19 cellular contexts compared by ENCODE assay signal in the genomic region with DNA sequence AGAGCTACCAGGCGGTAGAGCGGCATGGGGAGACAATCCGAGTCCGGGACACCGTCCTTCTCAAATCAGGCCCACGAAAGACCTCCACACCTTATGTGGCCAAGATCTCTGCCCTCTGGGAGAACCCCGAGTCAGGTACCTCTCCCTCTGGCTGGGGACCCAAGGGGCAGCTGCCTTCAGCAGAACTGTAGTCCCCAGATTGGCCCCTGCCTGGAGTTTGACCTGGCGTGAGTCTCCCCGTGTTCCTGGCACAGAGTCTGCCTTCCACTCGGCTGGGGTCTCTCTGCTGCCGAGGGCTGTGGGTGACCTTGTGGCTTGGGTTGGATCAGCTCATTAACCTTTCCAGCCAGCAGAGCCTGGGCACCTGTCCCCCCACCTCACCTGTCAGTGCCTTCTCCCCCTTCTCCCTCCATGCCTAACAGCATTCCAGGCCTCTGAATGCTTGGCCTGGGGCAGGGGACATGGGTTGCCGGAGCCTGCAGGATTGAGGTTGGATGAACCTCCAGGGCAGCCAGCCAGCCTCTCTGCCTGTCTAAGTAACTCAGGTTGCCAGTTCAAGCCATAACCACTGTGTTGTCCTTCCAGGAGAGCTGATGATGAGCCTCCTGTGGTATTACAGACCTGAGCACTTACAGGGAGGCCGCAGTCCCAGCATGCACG. TPM values are rescaled to one million over a fixed set of nuclear protein-coding genes. Genes with fewer than 3 reads are reported as not detected.
DNase-seq lines count a peak whose midpoint lies in the region; ATAC-seq and TF ChIP-seq lines count a peak whose summit lies in the region.
"Had no signal": no experiment of that assay in that cellular context is flagged by ENCODE, and none has a peak within 500 bp of the region (broad histone marks: within the 10 kb centered on the region; RNA-seq: fewer than 3 reads in every experiment).

No MANE protein-coding gene starts in this region.

- ATAC-seq in WTC11 = no peak
- ATAC-seq: Right ventricle myocardium inferior had no signal

- H3K36me3 ChIP-seq in spleen = peaks cover 0 to 87% (median 65%) of the 10 kb centered on the region in 6 donors
- peaks cover 50% of the 10 kb centered on the region for H3K36me3 ChIP-seq in endodermal cell (ENCODE audit: control insufficient read depth, insufficient read depth, low read length)

- H3K4me3 ChIP-seq in spleen (no peak overlapping the region), endodermal cell (ENCODE audit: low read length) (no peak overlapping the region)
- H3K4me3 ChIP-seq: Peyer's patch had no signal

- no peak overlapping the region for H3K9ac ChIP-seq in endodermal cell (ENCODE audit: extremely low read depth, low read length, poor library complexity, severe bottlenecking)

- H3K27me3 Mint-ChIP-seq in WTC11 (ENCODE audit: low read depth) = no peaks in the 10 kb centered on the region
- H3K27me3 Mint-ChIP-seq in glutamatergic neuron (ENCODE audit: unreplicated experiment) = peaks cover 6% of the 10 kb centered on the region
- no peaks in the 10 kb centered on the region for H3K27me3 Mint-ChIP-seq in endodermal cell (ENCODE audit: insufficient read depth)
- H3K27me3 Mint-ChIP-seq in CD14-positive monocyte (ENCODE audit: low read depth in 3 of 3) = peaks cover 0 to 3% (median 0%) of the 10 kb centered on the region in 3 donors
- H3K27me3 Mint-ChIP-seq: CD4-positive, alpha-beta T cell had no signal

- H3K27ac ChIP-seq in RWPE1 (no peak overlapping the region), spleen (no peak overlapping the region), endodermal cell (ENCODE audit: low read depth, low read length) (no peak overlapping the region)
- H3K27ac ChIP-seq: Peyer's patch had no signal

- H3K4me1 ChIP-seq in spleen (no peaks in the 10 kb centered on the region), endodermal cell (ENCODE audit: control insufficient read depth, insufficient read depth, low read length) (no peaks in the 10 kb centered on the region)
- H3K4me1 ChIP-seq: Caco-2, Peyer's patch had no signal

- no peaks in the 10 kb centered on the region for H3K4me1 Mint-ChIP-seq in WTC11
- H3K4me1 Mint-ChIP-seq in glutamatergic neuron (ENCODE audit: low read depth, unreplicated experiment) = peaks cover 1% of the 10 kb centered on the region
- no peaks in the 10 kb centered on the region for H3K4me1 Mint-ChIP-seq in endodermal cell
- peaks cover 6% of the 10 kb centered on the region for H3K4me1 Mint-ChIP-seq in CD14-positive monocyte

- no peak overlapping the region for H3K27ac Mint-ChIP-seq in WTC11
- H3K27ac Mint-ChIP-seq in glutamatergic neuron (ENCODE audit: unreplicated experiment) = no peak overlapping the region
- H3K27ac Mint-ChIP-seq in endodermal cell = no peak overlapping the region
- no peak overlapping the region for H3K27ac Mint-ChIP-seq in CD14-positive monocyte

- no peaks in the 10 kb centered on the region for H3K9me3 ChIP-seq in spleen
- no peaks in the 10 kb centered on the region for H3K9me3 ChIP-seq in endodermal cell (ENCODE audit: control insufficient read depth, low read length)
- H3K9me3 ChIP-seq: Caco-2, Peyer's patch had no signal

- TF ChIP-seq CTCF in RWPE1 (conservative IDR thresholded peaks at IDR 0.05; ENCODE audit: low read depth) (no peak), WTC11 (IDR thresholded peaks at IDR 0.05) (no peak), glutamatergic neuron (IDR thresholded peaks at IDR 0.05; ENCODE audit: partially characterized antibody, unreplicated experiment) (no peak), spleen (IDR thresholded peaks at IDR 0.05 in 8 of 11, conservative IDR thresholded peaks at IDR 0.05 in 3 of 11) (no peak), endodermal cell (conservative IDR thresholded peaks at IDR 0.05) (no peak), CD14-positive monocyte (IDR thresholded peaks at IDR 0.05) (no peak)

- intact Hi-C loops in spleen (cut with DNase I; ENCODE audit: low total_unique reads) = no loop called here
- intact Hi-C loops in CD14-positive monocyte (cut with micrococcal nuclease) = no loop called here

- DNase-seq in RWPE1 (ENCODE audit: low spot score) (peak; percentile 59), WTC11 (ENCODE audit: low spot score) (no peak), glutamatergic neuron (no peak), spleen (peak; percentile 62), hippocampal formation (lab: John Stamatoyannopoulos, UW) (no peak), endodermal cell (no peak), CD14-positive monocyte (ENCODE audit: low spot score) (no peak)
- DNase-seq: Caco-2; CD4-positive, alpha-beta T cell; DND-41; H7; Kasumi-1; NCI-H1048; NCI-H1417 treated with DMSO at 0.1 percent for 48 hours; NCI-H187; NCI-H446; NCI-H526 had no signal

- H3K36me3 Mint-ChIP-seq in WTC11 (peaks cover 39% of the 10 kb centered on the region), glutamatergic neuron (ENCODE audit: unreplicated experiment) (no peaks in the 10 kb centered on the region), endodermal cell (ENCODE audit: low read depth) (peaks cover 46% of the 10 kb centered on the region), CD14-positive monocyte (peaks cover 46 to 74% of the 10 kb centered on the region in 2 donors)

- no peaks in the 10 kb centered on the region for H3K9me3 Mint-ChIP-seq in WTC11
- no peaks in the 10 kb centered on the region for H3K9me3 Mint-ChIP-seq in glutamatergic neuron (ENCODE audit: unreplicated experiment)
- no peaks in the 10 kb centered on the region for H3K9me3 Mint-ChIP-seq in endodermal cell
- H3K9me3 Mint-ChIP-seq in CD14-positive monocyte = peaks cover 0 to 2% (median 0%) of the 10 kb centered on the region in 7 donors
- H3K9me3 Mint-ChIP-seq: CD4-positive, alpha-beta T cell had no signal

- POLR2A ChIA-PET in RWPE1 (lab: Yijun Ruan, JAX; ENCODE audit: low non-redundant PET) = no interaction called here
- POLR2A ChIA-PET in WTC11 (lab: Charles Lee) = no interaction called here

- H3K27me3 ChIP-seq in spleen (replicated peaks in 1 of 7) (no peaks in the 10 kb centered on the region), endodermal cell (ENCODE audit: control insufficient read depth, insufficient read depth, low read length, poor library complexity, severe bottlenecking) (no peaks in the 10 kb centered on the region)
- H3K27me3 ChIP-seq: Peyer's patch had no signal

- WGBS in spleen, 5 donors = 94 to 97% (median 97%) methylated on average over 11 to 14 of the region's 14 CpGs
- 95 to 100% methylated on average over 7 to 14 of the region's 14 CpGs for WGBS in endodermal cell (ENCODE audit: insufficient coverage in 1 of 2, insufficient read length in 1 of 2), 2 experiments

- CTCF ChIA-PET in RWPE1 (lab: Yijun Ruan, JAX) (no interaction called here), WTC11 (lab: Charles Lee) (no interaction called here)

- H3K4me3 Mint-ChIP-seq in WTC11 (no peak overlapping the region), glutamatergic neuron (ENCODE audit: unreplicated experiment) (peak overlapping the region; percentile 38), endodermal cell (no peak overlapping the region), CD14-positive monocyte (no peak overlapping the region)
- H3K4me3 Mint-ChIP-seq: CD4-positive, alpha-beta T cell had no signal

- TF ChIP-seq POLR2A in spleen (IDR thresholded peaks at IDR 0.05) = no peak

TF ChIP-seq in WTC11, 78 proteins besides CTCF, POLR2A, EP300 and RAD21 (continues in another document):
- TF ChIP-seq GTF2I (CRISPR knock-in tag; conservative IDR thresholded peaks at IDR 0.05) = no peak
- TF ChIP-seq, protein P1, sequence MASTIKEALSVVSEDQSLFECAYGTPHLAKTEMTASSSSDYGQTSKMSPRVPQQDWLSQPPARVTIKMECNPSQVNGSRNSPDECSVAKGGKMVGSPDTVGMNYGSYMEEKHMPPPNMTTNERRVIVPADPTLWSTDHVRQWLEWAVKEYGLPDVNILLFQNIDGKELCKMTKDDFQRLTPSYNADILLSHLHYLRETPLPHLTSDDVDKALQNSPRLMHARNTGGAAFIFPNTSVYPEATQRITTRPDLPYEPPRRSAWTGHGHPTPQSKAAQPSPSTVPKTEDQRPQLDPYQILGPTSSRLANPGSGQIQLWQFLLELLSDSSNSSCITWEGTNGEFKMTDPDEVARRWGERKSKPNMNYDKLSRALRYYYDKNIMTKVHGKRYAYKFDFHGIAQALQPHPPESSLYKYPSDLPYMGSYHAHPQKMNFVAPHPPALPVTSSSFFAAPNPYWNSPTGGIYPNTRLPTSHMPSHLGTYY (CRISPR knock-in tag; IDR thresholded peaks at IDR 0.05) = no peak
- 0 out of 2 replicates have a peak, but pooled peaks have one; percentile 20 for TF ChIP-seq NR1H2 (CRISPR knock-in tag; IDR thresholded peaks at IDR 0.05)
- no peak for TF ChIP-seq CREB1 (CRISPR knock-in tag; IDR thresholded peaks at IDR 0.05)
- TF ChIP-seq, protein P2, sequence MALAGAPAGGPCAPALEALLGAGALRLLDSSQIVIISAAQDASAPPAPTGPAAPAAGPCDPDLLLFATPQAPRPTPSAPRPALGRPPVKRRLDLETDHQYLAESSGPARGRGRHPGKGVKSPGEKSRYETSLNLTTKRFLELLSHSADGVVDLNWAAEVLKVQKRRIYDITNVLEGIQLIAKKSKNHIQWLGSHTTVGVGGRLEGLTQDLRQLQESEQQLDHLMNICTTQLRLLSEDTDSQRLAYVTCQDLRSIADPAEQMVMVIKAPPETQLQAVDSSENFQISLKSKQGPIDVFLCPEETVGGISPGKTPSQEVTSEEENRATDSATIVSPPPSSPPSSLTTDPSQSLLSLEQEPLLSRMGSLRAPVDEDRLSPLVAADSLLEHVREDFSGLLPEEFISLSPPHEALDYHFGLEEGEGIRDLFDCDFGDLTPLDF (CRISPR knock-in tag; IDR thresholded peaks at IDR 0.05) = no peak
- TF ChIP-seq RELA (CRISPR knock-in tag; IDR thresholded peaks at IDR 0.05; ENCODE audit: borderline replicate concordance) = no peak

RNA-seq across cellular contexts. Expression of a gene that starts 6.8 kb away (rescaled TPM):
- total RNA-seq in WTC11 (2021) = 21.3 to 29.5 TPM (median 26.2 TPM) in 3 replicates
- total RNA-seq in glutamatergic neuron (ENCODE audit: unreplicated experiment) = 3.9 TPM
- 10 to 100 TPM; 12.0 to 18.5 (median 15.3) TPM for total RNA-seq in spleen
- 10 to 100 TPM in 1 of 3 donors, 1 to 10 TPM in 2; 7.1 to 10.6 (median 9.0) TPM for polyA plus RNA-seq in spleen
- total RNA-seq in endodermal cell = 10 to 100 TPM; 33.7 to 43.0 TPM
- polyA plus RNA-seq in endodermal cell (2013, experiment 1 of 2) = 28.5 TPM
- 27.1 TPM for polyA plus RNA-seq in endodermal cell (2013, experiment 2 of 2)
- 1 to 10 TPM in 1 of 2 donors, under 1 TPM in 1; 0.85 to 1.2 TPM for polyA plus RNA-seq in CD14-positive monocyte

RNA-seq across cellular contexts. Expression of a gene that starts 23.3 kb away (rescaled TPM):
- total RNA-seq in WTC11 (2021) = 40.7 to 49.1 TPM (median 41.5 TPM) in 3 replicates
- 29.9 TPM for total RNA-seq in glutamatergic neuron (ENCODE audit: unreplicated experiment)
- 10 to 100 TPM; 13.5 to 27.0 (median 22.2) TPM for total RNA-seq in spleen
- polyA plus RNA-seq in spleen = 10 to 100 TPM in 1 of 3 donors, 1 to 10 TPM in 2; 7.4 to 14.2 (median 8.7) TPM
- 10 to 100 TPM; 23.5 to 30.1 TPM for total RNA-seq in endodermal cell
- polyA plus RNA-seq in endodermal cell (2013, experiment 1 of 2) = 20.3 TPM
- 20.1 TPM for polyA plus RNA-seq in endodermal cell (2013, experiment 2 of 2)
- under 1 TPM; 0.67 to 0.79 TPM for polyA plus RNA-seq in CD14-positive monocyte

RNA-seq across cellular contexts. Expression of a gene that starts 58.4 kb away (rescaled TPM):
- total RNA-seq in WTC11 (2021) (82.2 to 96.1 TPM (median 89.3 TPM) in 3 replicates), glutamatergic neuron (ENCODE audit: unreplicated experiment) (44.3 TPM), spleen (10 to 100 TPM; 39.6 to 93.9 (median 61.6) TPM), endodermal cell (10 to 100 TPM; 90.6 to 98.7 TPM)
- polyA plus RNA-seq in spleen (10 to 100 TPM; 25.1 to 44.4 (median 35.1) TPM), CD14-positive monocyte (10 to 100 TPM; 28.6 to 31.3 TPM)
- 63.5 TPM for polyA plus RNA-seq in endodermal cell (2013, experiment 1 of 2)
- 51.7 TPM for polyA plus RNA-seq in endodermal cell (2013, experiment 2 of 2)

Comparison
In these comparisons a context has a peak if more than half of its experiments do, and no peak if none do; other contexts are left out.
1. DNase-seq: peak in RWPE1 (single experiment) and spleen (single experiment); none in WTC11 (single experiment), glutamatergic neuron (single experiment), hippocampal formation (0 of 2), endodermal cell (single experiment) and CD14-positive monocyte (single experiment).